ENCODE assay signal across 18 cellular contexts in the genomic region with DNA sequence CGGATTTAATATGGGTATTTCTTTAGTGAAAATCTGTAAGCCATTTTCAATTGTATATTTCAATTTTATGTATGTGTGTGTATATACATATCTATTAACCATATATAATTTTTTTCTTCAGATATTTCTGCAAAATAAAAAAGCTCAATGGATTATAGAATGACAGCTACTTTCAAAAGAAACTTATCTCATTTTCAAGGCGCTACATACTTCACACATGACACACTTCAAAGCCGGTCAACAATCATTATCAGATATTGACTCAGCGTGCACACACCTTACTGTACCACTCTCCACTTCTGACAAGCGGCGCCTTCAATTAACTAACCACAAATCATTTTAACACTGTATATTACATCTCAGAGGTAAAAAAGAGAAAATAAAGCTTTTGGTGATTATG. TPM values are rescaled to one million over a fixed set of nuclear protein-coding genes. Genes with fewer than 3 reads are reported as not detected.
DNase-seq lines count a peak whose midpoint lies in the region; ATAC-seq and TF ChIP-seq lines count a peak whose summit lies in the region.
"Had no signal": no experiment of that assay in that cellular context is flagged by ENCODE, and none has a peak within 500 bp of the region (broad histone marks: within the 10 kb centered on the region; RNA-seq: fewer than 3 reads in every experiment).

No MANE protein-coding gene starts in this region.

- H3K4me1 Mint-ChIP-seq in activated T-helper 17 cell treated with anti-CD3 and anti-CD28 coated beads, Interleukin-2, amount 50 U/mL, for 72 hours = no peaks in the 10 kb centered on the region

- H3K9me3 ChIP-seq in lower lobe of right lung = no peaks in the 10 kb centered on the region
- H3K9me3 ChIP-seq: heart right ventricle, ovary, uterus had no signal

- H3K27ac Mint-ChIP-seq in activated T-helper 17 cell treated with anti-CD3 and anti-CD28 coated beads, Interleukin-2, amount 50 U/mL, for 72 hours = no peak overlapping the region
- H3K27ac Mint-ChIP-seq: activated naive CD8-positive, alpha-beta T cell treated with anti-CD3 and anti-CD28 coated beads, Interleukin-2, amount 10 ng/mL, durations not matched to agents 7 days and 5 days had no signal

- ATAC-seq in activated CD4-positive, CD25-positive, alpha-beta regulatory T cell treated with anti-CD3 and anti-CD28 coated beads, Interleukin-2, amount 50 U/mL, for 24 hours = peak; percentile 97 to 98
- peak; percentile 40 for ATAC-seq in activated T-helper 17 cell treated with anti-CD3 and anti-CD28 coated beads, Interleukin-2, amount 50 U/mL, for 72 hours (replicated peaks)
- ATAC-seq in lower lobe of right lung (peak; percentile 43 to 84), HG02759 (IDR thresholded peaks at IDR 0.05; ENCODE audit: unreplicated experiment) (no peak), HG03097 (IDR thresholded peaks at IDR 0.05; ENCODE audit: low FRiP score, unreplicated experiment) (no peak)
- ATAC-seq: heart right ventricle, Panc1 had no signal

- TF ChIP-seq CTCF in lower lobe of right lung (IDR thresholded peaks at IDR 0.05) = no peak

- no peak overlapping the region for H3K4me3 ChIP-seq in lower lobe of right lung
- H3K4me3 ChIP-seq: heart right ventricle, ovary, uterus had no signal

- H3K27me3 ChIP-seq in lower lobe of right lung (ENCODE audit: low read depth) = no peaks in the 10 kb centered on the region
- H3K27me3 ChIP-seq: heart right ventricle, ovary, uterus had no signal

- H3K36me3 Mint-ChIP-seq in activated T-helper 17 cell treated with anti-CD3 and anti-CD28 coated beads, Interleukin-2, amount 50 U/mL, for 72 hours (ENCODE audit: low read depth) = peaks cover 100% of the 10 kb centered on the region

- H3K36me3 ChIP-seq in lower lobe of right lung = peaks cover 88% of the 10 kb centered on the region
- H3K36me3 ChIP-seq: ovary, uterus had no signal

- H3K9me3 Mint-ChIP-seq in activated T-helper 17 cell treated with anti-CD3 and anti-CD28 coated beads, Interleukin-2, amount 50 U/mL, for 72 hours = no peaks in the 10 kb centered on the region
- H3K9me3 Mint-ChIP-seq: activated naive CD8-positive, alpha-beta T cell treated with anti-CD3 and anti-CD28 coated beads, Interleukin-2, amount 10 ng/mL, durations not matched to agents 7 days and 5 days had no signal

- H3K4me1 ChIP-seq in lower lobe of right lung = no peaks in the 10 kb centered on the region
- H3K4me1 ChIP-seq: heart right ventricle, uterus had no signal

- intact Hi-C loops in lower lobe of right lung (cut with DNase I) = no loop called here

- no peak for DNase-seq in activated CD4-positive, CD25-positive, alpha-beta regulatory T cell treated with anti-CD3 and anti-CD28 coated beads, Interleukin-2, amount 50 U/mL, for 72 hours
- DNase-seq in NCI-H1436 treated with DMSO at 0.1 percent for 48 hours (lab: John Stamatoyannopoulos, UW) = peak; percentile 49
- no peak for DNase-seq in lower lobe of right lung
- DNase-seq in iPS-NIHi11 (ENCODE audit: low spot score) = no peak
- DNase-seq: activated naive CD8-positive, alpha-beta T cell treated with anti-CD3 and anti-CD28 coated beads, Interleukin-2, amount 10 ng/mL, durations not matched to agents 7 days and 5 days; caudate nucleus; effector CD4-positive, alpha-beta T cell; heart right ventricle; NCI-H524 treated with DMSO at 0.1 percent for 48 hours; ovary; stimulated activated naive CD4-positive, alpha-beta T cell treated with Interleukin-2 at 50 U/mL for 16 hours; uterus had no signal

- no peaks in the 10 kb centered on the region for H3K27me3 Mint-ChIP-seq in activated T-helper 17 cell treated with anti-CD3 and anti-CD28 coated beads, Interleukin-2, amount 50 U/mL, for 72 hours
- H3K27me3 Mint-ChIP-seq: activated naive CD8-positive, alpha-beta T cell treated with anti-CD3 and anti-CD28 coated beads, Interleukin-2, amount 10 ng/mL, durations not matched to agents 7 days and 5 days had no signal

- no peak overlapping the region for H3K27ac ChIP-seq in lower lobe of right lung
- H3K27ac ChIP-seq: heart right ventricle, ovary, uterus had no signal

- H3K4me3 Mint-ChIP-seq in activated T-helper 17 cell treated with anti-CD3 and anti-CD28 coated beads, Interleukin-2, amount 50 U/mL, for 72 hours = no peak overlapping the region
- H3K4me3 Mint-ChIP-seq: activated naive CD8-positive, alpha-beta T cell treated with anti-CD3 and anti-CD28 coated beads, Interleukin-2, amount 10 ng/mL, durations not matched to agents 7 days and 5 days had no signal

RNA-seq across cellular contexts. Expression of gene ATP13A3, which starts 39.6 kb away (rescaled TPM):
- total RNA-seq in activated T-helper 17 cell treated with anti-CD3 and anti-CD28 coated beads, Interleukin-2, amount 50 U/mL, for 72 hours = 100 to 1,000 TPM; 121 to 126 TPM
- 84.8 TPM for total RNA-seq in lower lobe of right lung

RNA-seq across cellular contexts. Expression of gene GP5, which starts 48.1 kb away (rescaled TPM):
- total RNA-seq in activated T-helper 17 cell treated with anti-CD3 and anti-CD28 coated beads, Interleukin-2, amount 50 U/mL, for 72 hours = 1 to 10 TPM; 1.4 TPM
- 0.38 TPM for total RNA-seq in lower lobe of right lung
- total RNA-seq: H4 had no signal

Comparison
In these comparisons a context has a peak if more than half of its experiments do, and no peak if none do; other contexts are left out.
1. ATAC-seq: peak in activated CD4-positive, CD25-positive, alpha-beta regulatory T cell treated with anti-CD3 and anti-CD28 coated beads, Interleukin-2, amount 50 U/mL, for 24 hours (2 of 2), activated T-helper 17 cell treated with anti-CD3 and anti-CD28 coated beads, Interleukin-2, amount 50 U/mL, for 72 hours (single experiment) and lower lobe of right lung (2 of 2); none in HG02759 (single experiment) and HG03097 (single experiment).